In the genomic region with DNA sequence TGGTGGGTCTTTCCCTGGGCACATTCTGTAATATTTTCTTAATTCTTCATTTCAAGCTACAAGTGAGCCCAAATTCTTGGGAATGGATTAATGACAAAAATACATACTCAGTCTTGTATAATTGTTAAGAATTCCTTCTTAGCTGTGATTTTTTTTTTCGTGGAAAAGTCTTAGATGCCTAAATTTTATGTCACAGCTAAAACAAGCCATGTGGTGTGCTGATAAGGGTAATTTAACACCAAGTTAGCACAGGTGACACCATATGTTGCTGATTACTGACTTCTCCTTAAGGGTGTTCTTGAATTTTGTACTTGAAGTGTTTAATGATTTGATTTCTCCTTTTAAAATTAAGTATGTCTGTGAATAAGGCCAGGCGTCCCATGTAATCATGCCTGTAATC, we compare ENCODE assay signal across 15 cellular contexts. TPM values are rescaled to one million over a fixed set of nuclear protein-coding genes. Genes with fewer than 3 reads are reported as not detected.
DNase-seq lines count a peak whose midpoint lies in the region; ATAC-seq and TF ChIP-seq lines count a peak whose summit lies in the region.
"Had no signal": no experiment of that assay in that cellular context is flagged by ENCODE, and none has a peak within 500 bp of the region (broad histone marks: within the 10 kb centered on the region; RNA-seq: fewer than 3 reads in every experiment).

No MANE protein-coding gene starts in this region.

- peaks cover 1% of the 10 kb centered on the region for H3K36me3 Mint-ChIP-seq in activated CD8-positive, alpha-beta T cell treated with anti-CD3 and anti-CD28 coated beads for 36 hours (ENCODE audit: low read depth)
- no peaks in the 10 kb centered on the region for H3K36me3 Mint-ChIP-seq in activated CD8-positive, alpha-beta T cell treated with anti-CD3 and anti-CD28 coated beads, Interleukin-2, amount 10 ng/mL, durations not matched to agents 7 days and 5 days (ENCODE audit: low read depth)

- no peak overlapping the region for H3K4me3 ChIP-seq in ascending aorta
- H3K4me3 ChIP-seq in spleen = no peak overlapping the region
- H3K4me3 ChIP-seq: adrenal gland had no signal

- peak overlapping the region; percentile 98 for H3K27ac Mint-ChIP-seq in activated CD8-positive, alpha-beta T cell treated with anti-CD3 and anti-CD28 coated beads for 36 hours
- no peak overlapping the region for H3K27ac Mint-ChIP-seq in activated CD8-positive, alpha-beta T cell treated with anti-CD3 and anti-CD28 coated beads, Interleukin-2, amount 10 ng/mL, durations not matched to agents 7 days and 5 days
- H3K27ac Mint-ChIP-seq: type B pancreatic cell had no signal

- no peaks in the 10 kb centered on the region for H3K36me3 ChIP-seq in ascending aorta
- no peaks in the 10 kb centered on the region for H3K36me3 ChIP-seq in spleen
- H3K36me3 ChIP-seq: adrenal gland had no signal

- H3K4me1 Mint-ChIP-seq in activated CD8-positive, alpha-beta T cell treated with anti-CD3 and anti-CD28 coated beads for 36 hours (ENCODE audit: low read depth) = peaks cover 18% of the 10 kb centered on the region
- H3K4me1 Mint-ChIP-seq in activated CD8-positive, alpha-beta T cell treated with anti-CD3 and anti-CD28 coated beads, Interleukin-2, amount 10 ng/mL, durations not matched to agents 7 days and 5 days (ENCODE audit: low read depth) = peaks cover 15% of the 10 kb centered on the region

- no peaks in the 10 kb centered on the region for H3K9me3 Mint-ChIP-seq in activated CD8-positive, alpha-beta T cell treated with anti-CD3 and anti-CD28 coated beads for 36 hours
- no peaks in the 10 kb centered on the region for H3K9me3 Mint-ChIP-seq in activated CD8-positive, alpha-beta T cell treated with anti-CD3 and anti-CD28 coated beads, Interleukin-2, amount 10 ng/mL, durations not matched to agents 7 days and 5 days (ENCODE audit: insufficient read depth)

- H3K27me3 ChIP-seq in ascending aorta (no peaks in the 10 kb centered on the region), spleen (replicated peaks in 1 of 7) (no peaks in the 10 kb centered on the region), foreskin keratinocyte (no peaks in the 10 kb centered on the region)
- H3K27me3 ChIP-seq: adrenal gland had no signal

- CTCF ChIA-PET in activated CD8-positive, alpha-beta T cell treated with anti-CD3 and anti-CD28 coated beads for 36 hours (lab: Charles Lee) = interaction anchor here (0.7 to 2.4 kb wide), 5 partner anchors 10 to 179 kb away, joined by 3 to 10 read pairs (median 3); no protein-coding TSS in a partner anchor
- CTCF ChIA-PET in activated CD8-positive, alpha-beta T cell treated with anti-CD3 and anti-CD28 coated beads, Interleukin-2, amount 10 ng/mL, durations not matched to agents 7 days and 5 days (lab: Charles Lee) = interaction anchor here (1.0 to 5.8 kb wide), 6 partner anchors 14 to 327 kb away, joined by 3 to 25 read pairs (median 6); no protein-coding TSS in a partner anchor

- 73 to 79% (median 77%) methylated on average over 2 of the region's 2 CpGs for WGBS in spleen, 5 donors

- peak overlapping the region; percentile 79 for H3K4me3 Mint-ChIP-seq in activated CD8-positive, alpha-beta T cell treated with anti-CD3 and anti-CD28 coated beads for 36 hours
- no peak overlapping the region for H3K4me3 Mint-ChIP-seq in activated CD8-positive, alpha-beta T cell treated with anti-CD3 and anti-CD28 coated beads, Interleukin-2, amount 10 ng/mL, durations not matched to agents 7 days and 5 days
- H3K4me3 Mint-ChIP-seq: type B pancreatic cell had no signal

- no peaks in the 10 kb centered on the region for H3K9me3 ChIP-seq in ascending aorta
- H3K9me3 ChIP-seq in spleen = no peaks in the 10 kb centered on the region
- H3K9me3 ChIP-seq: adrenal gland had no signal

- DNase-seq in activated CD8-positive, alpha-beta T cell treated with anti-CD3 and anti-CD28 coated beads for 36 hours = no peak
- no peak for DNase-seq in activated CD8-positive, alpha-beta T cell treated with anti-CD3 and anti-CD28 coated beads, Interleukin-2, amount 10 ng/mL, durations not matched to agents 7 days and 5 days
- DNase-seq in NCI-H2171 (lab: John Stamatoyannopoulos, UW) (peak; percentile 62), ascending aorta (ENCODE audit: low spot score in 2 of 2) (no peak), spleen (no peak), DMS53 (lab: John Stamatoyannopoulos, UW) (no peak), foreskin keratinocyte (no peak)
- no peak for DNase-seq in stimulated activated naive CD4-positive, alpha-beta T cell (lab: John Stamatoyannopoulos, UW)
- DNase-seq: adrenal gland; dermis blood vessel endothelial cell; KG1; MV-4-11; NCI-H748 treated with DMSO at 0.1 percent for 48 hours; stimulated activated CD4-positive, alpha-beta T cell treated with anti-CD3 and anti-CD28 coated beads, Interleukin-4, amount 100 ng/mL, for 1 hour had no signal

- ATAC-seq in activated CD8-positive, alpha-beta T cell treated with anti-CD3 and anti-CD28 coated beads for 36 hours = no peak
- ATAC-seq in activated CD8-positive, alpha-beta T cell treated with anti-CD3 and anti-CD28 coated beads, Interleukin-2, amount 10 ng/mL, durations not matched to agents 7 days and 5 days = no peak
- no peak for ATAC-seq in foreskin keratinocyte

- H3K27me3 Mint-ChIP-seq in activated CD8-positive, alpha-beta T cell treated with anti-CD3 and anti-CD28 coated beads for 36 hours = no peaks in the 10 kb centered on the region
- H3K27me3 Mint-ChIP-seq in activated CD8-positive, alpha-beta T cell treated with anti-CD3 and anti-CD28 coated beads, Interleukin-2, amount 10 ng/mL, durations not matched to agents 7 days and 5 days (ENCODE audit: low read depth) = no peaks in the 10 kb centered on the region
- H3K27me3 Mint-ChIP-seq: type B pancreatic cell had no signal

- POLR2A ChIA-PET in activated CD8-positive, alpha-beta T cell treated with anti-CD3 and anti-CD28 coated beads for 36 hours (lab: Charles Lee) = interaction anchor here (0.6 to 1.6 kb wide), 5 partner anchors 12 to 185 kb away, joined by 3 to 6 read pairs (median 5); a partner anchor contains a TSS
- POLR2A ChIA-PET in activated CD8-positive, alpha-beta T cell treated with anti-CD3 and anti-CD28 coated beads, Interleukin-2, amount 10 ng/mL, durations not matched to agents 7 days and 5 days (lab: Charles Lee) = interaction anchor here (0.6 to 3.7 kb wide), 5 partner anchors 19 to 184 kb away, joined by 3 to 21 read pairs (median 4); a partner anchor contains a TSS

- peak overlapping the region; percentile 36 to 38 for H3K27ac ChIP-seq in ascending aorta
- H3K27ac ChIP-seq in spleen = peak overlapping the region in 5 of 8 donors; percentile 10 to 82 (median 81)
- H3K27ac ChIP-seq in foreskin keratinocyte = no peak overlapping the region

- no peak for TF ChIP-seq CTCF in activated CD8-positive, alpha-beta T cell treated with anti-CD3 and anti-CD28 coated beads for 36 hours (IDR thresholded peaks at IDR 0.05)
- TF ChIP-seq CTCF in ascending aorta (IDR thresholded peaks at IDR 0.05) (no peak), spleen (IDR thresholded peaks at IDR 0.05 in 8 of 11, conservative IDR thresholded peaks at IDR 0.05 in 3 of 11) (no peak), foreskin keratinocyte (conservative IDR thresholded peaks at IDR 0.05) (no peak)

- H3K4me1 ChIP-seq in ascending aorta (peaks cover 0 to 19% of the 10 kb centered on the region in 2 donors), spleen (peaks cover 10 to 67% (median 34%) of the 10 kb centered on the region in 6 donors), foreskin keratinocyte (peaks cover 8% of the 10 kb centered on the region)

- intact Hi-C loops in activated CD8-positive, alpha-beta T cell treated with anti-CD3 and anti-CD28 coated beads for 36 hours (cut with micrococcal nuclease) = loop anchor here (10.0 kb wide), 1 partner anchor 121 kb away; no protein-coding TSS in a partner anchor
- intact Hi-C loops in ascending aorta (cut with DNase I) = no loop called here
- intact Hi-C loops in spleen (cut with DNase I; ENCODE audit: low total_unique reads) = no loop called here

- no peak for TF ChIP-seq POLR2A in spleen (IDR thresholded peaks at IDR 0.05)

RNA-seq across cellular contexts. Expression of a gene that starts 29.3 kb away (rescaled TPM):
- 10 to 100 TPM; 11.2 to 11.6 TPM for total RNA-seq in activated CD8-positive, alpha-beta T cell treated with anti-CD3 and anti-CD28 coated beads for 36 hours
- 10 to 100 TPM; 11.3 TPM for total RNA-seq in activated CD8-positive, alpha-beta T cell treated with anti-CD3 and anti-CD28 coated beads, Interleukin-2, amount 10 ng/mL, durations not matched to agents 7 days and 5 days
- total RNA-seq in ascending aorta (6.1 TPM), spleen (10 to 100 TPM; 18.5 to 32.2 (median 25.5) TPM), foreskin keratinocyte (21.5 and 23.6 TPM in 2 replicates)
- polyA plus RNA-seq in spleen (1 to 10 TPM; 3.0 to 4.6 (median 4.5) TPM), foreskin keratinocyte (9.2 and 11.1 TPM in 2 replicates)
